14 cellular contexts compared by ENCODE assay signal in the genomic region with DNA sequence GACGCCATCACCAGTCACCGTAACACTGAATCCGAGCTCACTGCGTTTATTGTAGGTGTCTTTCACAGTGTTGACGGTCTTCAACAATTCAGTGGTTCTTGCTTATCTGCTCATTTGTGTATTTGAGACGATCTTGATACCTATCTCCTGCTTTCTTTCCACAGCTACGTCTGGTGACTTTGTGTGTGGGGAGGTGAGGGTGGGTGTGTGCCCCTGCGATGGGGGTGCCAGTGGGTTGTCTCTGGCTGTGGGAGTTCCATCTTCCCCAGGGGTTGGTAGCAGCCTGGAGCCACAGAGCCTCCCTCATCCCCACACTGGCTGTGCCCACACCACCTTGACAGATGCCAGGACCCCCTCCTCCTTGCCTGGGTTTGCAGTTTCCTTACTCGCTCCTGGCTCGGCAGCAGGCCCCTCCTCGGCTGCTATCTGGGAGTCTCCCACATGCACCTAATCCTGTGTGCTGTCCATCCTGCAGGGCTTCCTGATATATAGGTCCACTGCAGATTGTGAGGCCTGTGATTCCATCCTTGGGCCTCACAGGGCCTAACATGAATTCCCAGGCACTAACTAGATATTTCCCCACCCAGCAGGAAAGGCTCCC. TPM values are rescaled to one million over a fixed set of nuclear protein-coding genes. Genes with fewer than 3 reads are reported as not detected.
DNase-seq lines count a peak whose midpoint lies in the region; ATAC-seq and TF ChIP-seq lines count a peak whose summit lies in the region.
"Had no signal": no experiment of that assay in that cellular context is flagged by ENCODE, and none has a peak within 500 bp of the region (broad histone marks: within the 10 kb centered on the region; RNA-seq: fewer than 3 reads in every experiment).

No MANE protein-coding gene starts in this region.

- H3K27ac ChIP-seq in coronary artery, result no peak overlapping the region
- H3K27ac ChIP-seq: 22Rv1 had no signal

- no peak for TF ChIP-seq CTCF in coronary artery (IDR thresholded peaks at IDR 0.05)

- H3K9me3 Mint-ChIP-seq in activated CD8-positive, alpha-beta memory T cell treated with anti-CD3 and anti-CD28 coated beads, Interleukin-2, amount 10 ng/mL, durations not matched to agents 7 days and 5 days (ENCODE audit: low read depth), result no peaks in the 10 kb centered on the region
- no peaks in the 10 kb centered on the region for H3K9me3 Mint-ChIP-seq in activated T-cell treated with anti-CD3 and anti-CD28 coated beads, Interleukin-2, amount 50 U/mL, for 4 hours

- H3K4me1 Mint-ChIP-seq in activated CD8-positive, alpha-beta memory T cell treated with anti-CD3 and anti-CD28 coated beads, Interleukin-2, amount 10 ng/mL, durations not matched to agents 7 days and 5 days, result peaks cover 5% of the 10 kb centered on the region
- H3K4me1 Mint-ChIP-seq in activated T-cell treated with anti-CD3 and anti-CD28 coated beads, Interleukin-2, amount 50 U/mL, for 4 hours (ENCODE audit: low read depth), result no peaks in the 10 kb centered on the region

- CTCF ChIA-PET in activated CD8-positive, alpha-beta memory T cell treated with anti-CD3 and anti-CD28 coated beads, Interleukin-2, amount 10 ng/mL, durations not matched to agents 7 days and 5 days (lab: Charles Lee), result interaction anchor here (1.5 to 2.9 kb wide), 2 partner anchors 10 to 31 kb away, joined by 3 to 7 read pairs; no protein-coding TSS in a partner anchor

- H3K4me3 Mint-ChIP-seq in activated CD8-positive, alpha-beta memory T cell treated with anti-CD3 and anti-CD28 coated beads, Interleukin-2, amount 10 ng/mL, durations not matched to agents 7 days and 5 days, result no peak overlapping the region
- no peak overlapping the region for H3K4me3 Mint-ChIP-seq in activated T-cell treated with anti-CD3 and anti-CD28 coated beads, Interleukin-2, amount 50 U/mL, for 4 hours

- ATAC-seq in activated CD8-positive, alpha-beta memory T cell treated with anti-CD3 and anti-CD28 coated beads, Interleukin-2, amount 10 ng/mL, durations not matched to agents 7 days and 5 days, result no peak
- ATAC-seq in stimulated activated naive CD8-positive, alpha-beta T cell treated with anti-CD3 and anti-CD28 coated beads, Interleukin-15, Interleukin-2, amounts not matched to agents 100 U/mL and 50 U/mL, for 24 hours, result peak; percentile 15
- no peak for ATAC-seq in HG03442 (IDR thresholded peaks at IDR 0.05; ENCODE audit: unreplicated experiment)
- ATAC-seq in activated T-cell treated with anti-CD3 and anti-CD28 coated beads, Interleukin-2, amount 50 U/mL, for 4 hours, result no peak
- ATAC-seq: GM12878, HCT116 had no signal

- H3K36me3 Mint-ChIP-seq in activated CD8-positive, alpha-beta memory T cell treated with anti-CD3 and anti-CD28 coated beads, Interleukin-2, amount 10 ng/mL, durations not matched to agents 7 days and 5 days, result no peaks in the 10 kb centered on the region
- H3K36me3 Mint-ChIP-seq in activated T-cell treated with anti-CD3 and anti-CD28 coated beads, Interleukin-2, amount 50 U/mL, for 4 hours (ENCODE audit: insufficient read depth), result no peaks in the 10 kb centered on the region
- H3K36me3 Mint-ChIP-seq: CD4-positive, CD25-positive, alpha-beta regulatory T cell had no signal

- H3K27me3 Mint-ChIP-seq in activated CD8-positive, alpha-beta memory T cell treated with anti-CD3 and anti-CD28 coated beads, Interleukin-2, amount 10 ng/mL, durations not matched to agents 7 days and 5 days, result peaks cover 9% of the 10 kb centered on the region
- H3K27me3 Mint-ChIP-seq in activated T-cell treated with anti-CD3 and anti-CD28 coated beads, Interleukin-2, amount 50 U/mL, for 4 hours (ENCODE audit: low read depth), result no peaks in the 10 kb centered on the region

- DNase-seq in activated CD8-positive, alpha-beta memory T cell treated with anti-CD3 and anti-CD28 coated beads for 24 hours, result peak; percentile 43
- DNase-seq in activated CD8-positive, alpha-beta memory T cell treated with anti-CD3 and anti-CD28 coated beads, Interleukin-2, amount 10 ng/mL, durations not matched to agents 7 days and 5 days, result no peak
- DNase-seq in D341Med (ENCODE audit: low spot score) (peak; percentile 14), coronary artery (ENCODE audit: low spot score) (peak; percentile 55), NCI-H2107 treated with DMSO at 0.1 percent for 48 hours (lab: John Stamatoyannopoulos, UW; ENCODE audit: unreplicated experiment) (no peak)
- DNase-seq in stimulated activated naive CD8-positive, alpha-beta T cell treated with anti-CD3 and anti-CD28 coated beads, Interleukin-15, Interleukin-2, amounts not matched to agents 100 U/mL and 50 U/mL, for 24 hours, result no peak
- no peak for DNase-seq in activated T-cell treated with anti-CD3 and anti-CD28 coated beads, Interleukin-2, amount 50 U/mL, for 4 hours
- DNase-seq: Calu3; CD4-positive, CD25-positive, alpha-beta regulatory T cell; DMS79 had no signal

- H3K27ac Mint-ChIP-seq in activated CD8-positive, alpha-beta memory T cell treated with anti-CD3 and anti-CD28 coated beads, Interleukin-2, amount 10 ng/mL, durations not matched to agents 7 days and 5 days, result no peak overlapping the region
- H3K27ac Mint-ChIP-seq: CD4-positive, CD25-positive, alpha-beta regulatory T cell had no signal

- no peak overlapping the region for H3K4me3 ChIP-seq in coronary artery
- H3K4me3 ChIP-seq: GM12878 had no signal

RNA-seq across cellular contexts. Expression of a gene that starts 6.3 kb away (rescaled TPM):
- total RNA-seq in activated CD8-positive, alpha-beta memory T cell treated with anti-CD3 and anti-CD28 coated beads, Interleukin-2, amount 10 ng/mL, durations not matched to agents 7 days and 5 days, result 100 to 1,000 TPM; 185 to 207 TPM
- 100 to 1,000 TPM; 209 to 218 (median 213) TPM for total RNA-seq in activated T-cell treated with anti-CD3 and anti-CD28 coated beads, Interleukin-2, amount 50 U/mL, for 4 hours

Comparison
In these comparisons a context has a peak if more than half of its experiments do, and no peak if none do; other contexts are left out.
1. DNase-seq: peak in activated CD8-positive, alpha-beta memory T cell treated with anti-CD3 and anti-CD28 coated beads for 24 hours (single experiment), D341Med (single experiment) and coronary artery (single experiment); none in activated CD8-positive, alpha-beta memory T cell treated with anti-CD3 and anti-CD28 coated beads, Interleukin-2, amount 10 ng/mL, durations not matched to agents 7 days and 5 days (single experiment), stimulated activated naive CD8-positive, alpha-beta T cell treated with anti-CD3 and anti-CD28 coated beads, Interleukin-15, Interleukin-2, amounts not matched to agents 100 U/mL and 50 U/mL, for 24 hours (single experiment), NCI-H2107 treated with DMSO at 0.1 percent for 48 hours (single experiment) and activated T-cell treated with anti-CD3 and anti-CD28 coated beads, Interleukin-2, amount 50 U/mL, for 4 hours (single experiment).